14 cellular contexts compared by ENCODE assay signal in the genomic region with DNA sequence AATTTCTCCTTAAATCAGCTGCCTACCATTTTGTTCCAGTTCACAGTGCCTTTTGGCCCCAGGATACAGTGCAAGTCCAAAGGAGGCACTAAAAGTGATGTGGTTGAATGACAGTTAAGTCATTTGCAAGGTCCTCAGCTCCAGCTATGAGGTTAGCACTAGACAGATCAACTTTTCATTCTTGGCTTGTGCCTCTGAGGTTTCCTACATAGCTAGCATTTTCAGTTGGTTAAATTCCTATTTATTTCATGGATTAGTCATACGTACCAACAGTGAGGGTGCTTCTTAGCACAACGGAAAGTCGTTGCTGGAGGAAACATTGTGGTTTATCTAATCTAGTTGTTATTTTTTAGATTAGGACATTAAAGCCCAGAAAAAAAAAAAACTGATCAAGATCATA. TPM values are rescaled to one million over a fixed set of nuclear protein-coding genes. Genes with fewer than 3 reads are reported as not detected.
DNase-seq lines count a peak whose midpoint lies in the region; ATAC-seq and TF ChIP-seq lines count a peak whose summit lies in the region.
"Had no signal": no experiment of that assay in that cellular context is flagged by ENCODE, and none has a peak within 500 bp of the region (broad histone marks: within the 10 kb centered on the region; RNA-seq: fewer than 3 reads in every experiment).

No MANE protein-coding gene starts in this region.

- no peaks in the 10 kb centered on the region for H3K4me1 ChIP-seq in PC-9 (replicated peaks; ENCODE audit: insufficient read depth)
- H3K4me1 ChIP-seq: transverse colon had no signal

- no peak for ATAC-seq in Right ventricle myocardium inferior
- no peak for ATAC-seq in GM21825 (IDR thresholded peaks at IDR 0.05; ENCODE audit: unreplicated experiment)

- H3K27ac ChIP-seq in PC-9, result no peak overlapping the region
- H3K27ac ChIP-seq: epithelial cell of prostate, transverse colon had no signal

- TF ChIP-seq CTCF in PC-9 (conservative IDR thresholded peaks at IDR 0.05), result no peak

- intact Hi-C loops in PC-9 (cut with micrococcal nuclease; ENCODE audit: unreplicated experiment), result no loop called here
- intact Hi-C loops in Right ventricle myocardium inferior (cut with DNase I), result no loop called here

- peaks cover 4% of the 10 kb centered on the region; the same call in 1 of the 2 replicates for H3K27me3 ChIP-seq in PC-9 (ENCODE audit: insufficient read depth, low read depth)
- H3K27me3 ChIP-seq: transverse colon had no signal

- H3K36me3 ChIP-seq in PC-9 (ENCODE audit: low read depth), result no peaks in the 10 kb centered on the region
- H3K36me3 ChIP-seq: transverse colon had no signal

- CTCF ChIA-PET in PC-9 (lab: Charles Lee), result no interaction called here

- POLR2A ChIA-PET in PC-9 (lab: Charles Lee; ENCODE audit: unreplicated experiment), result no interaction called here

- H3K79me2 ChIP-seq in PC-9 (ENCODE audit: low read depth), result no peaks in the 10 kb centered on the region

- H3K9me3 ChIP-seq in PC-9 (ENCODE audit: insufficient read depth, low read depth), result no peaks in the 10 kb centered on the region
- H3K9me3 ChIP-seq: transverse colon had no signal

- H3K4me2 ChIP-seq in PC-9, result no peak overlapping the region

- H3K4me3 ChIP-seq in skeletal muscle cell (ENCODE audit: low read depth, low read length) (no peak overlapping the region), PC-9 (no peak overlapping the region)
- H3K4me3 ChIP-seq: transverse colon had no signal

- H3F3A ChIP-seq in PC-9 (ENCODE audit: insufficient read depth, low read depth), result no peaks in the 10 kb centered on the region

- no peak overlapping the region for H2AFZ ChIP-seq in PC-9

- no TSS peak for BruUV-seq in PC-9 (replicated peaks; lab: Mats Ljungman, UMichigan)

- DNase-seq in ELR (ENCODE audit: low read depth) (peak; percentile 68), MV-4-11 (lab: John Stamatoyannopoulos, UW) (peak; percentile 95), dedifferentiated amniotic fluid mesenchymal stem cell (ENCODE audit: extremely low spot score) (peak; percentile 81), skeletal muscle cell (ENCODE audit: low read depth) (peak; percentile 29), PC-9 (no peak), Right ventricle myocardium inferior (ENCODE audit: missing footprints) (no peak), NCI-H2171 treated with DMSO at 0.1 percent for 48 hours (lab: John Stamatoyannopoulos, UW) (no peak)
- DNase-seq: HCEC 1CT, NCI-H1092 treated with DMSO at 0.1 percent for 48 hours, NCI-H526, posterior cingulate gyrus, transverse colon had no signal

- no peaks in the 10 kb centered on the region for H3K9me2 ChIP-seq in PC-9 (ENCODE audit: insufficient read depth)

- H4K20me1 ChIP-seq in PC-9 (ENCODE audit: insufficient read depth), result no peaks in the 10 kb centered on the region

RNA-seq across cellular contexts. Expression of a gene that starts 59.3 kb away (rescaled TPM):
- total RNA-seq in PC-9 (2021), result 45.3 and 55.6 TPM in 2 replicates
- 53.2 TPM for total RNA-seq in Right ventricle myocardium inferior

Comparison
In these comparisons a context has a peak if more than half of its experiments do, and no peak if none do; other contexts are left out.
1. DNase-seq: peak in ELR (single experiment), MV-4-11 (single experiment), dedifferentiated amniotic fluid mesenchymal stem cell (single experiment) and skeletal muscle cell (single experiment); none in PC-9 (0 of 2), Right ventricle myocardium inferior (single experiment) and NCI-H2171 treated with DMSO at 0.1 percent for 48 hours (single experiment).